In genomic region chr3:113838631-113839209, GRCh38 we compare ENCODE assay signal across 8 cellular contexts. TPM values are rescaled to one million over a fixed set of nuclear protein-coding genes. Genes with fewer than 3 reads are reported as not detected.
DNase-seq lines count a peak whose midpoint lies in the region; ATAC-seq and TF ChIP-seq lines count a peak whose summit lies in the region.

GRAMD1C (plus strand) TSS chr3:113838788; CDS start chr3:113838910, 122 bp downstream.

- peak; percentile 14 for TF ChIP-seq POLR2A in GM19099 (IDR thresholded peaks at IDR 0.05; ENCODE audit: extremely low read depth, insufficient read length, low read depth)

- DNase-seq in AG20443 (ENCODE audit: low spot score) (peak; percentile 92), NCI-H345 treated with DMSO at 0.1 percent for 48 hours (lab: John Stamatoyannopoulos, UW; ENCODE audit: unreplicated experiment) (peak; percentile 74), cerebellar cortex (ENCODE audit: low spot score) (peak; percentile 85), kidney epithelial cell (ENCODE audit: low read depth) (peak; percentile 51)
- DNase-seq in stimulated activated CD4-positive, alpha-beta T cell treated with anti-CD3 and anti-CD28 coated beads, Interleukin-15, amount 100 ng/mL, for 24 hours, result peak; percentile 89

- ATAC-seq in HG03378 (IDR thresholded peaks at IDR 0.05; ENCODE audit: unreplicated experiment), result peak; percentile 83
- ATAC-seq in activated CD4-positive, CD25-positive, alpha-beta regulatory T cell treated with anti-CD3 and anti-CD28 coated beads, Interleukin-2, amount 50 U/mL, for 24 hours, result peak; percentile 96 to 98

- peak; percentile 81 for TF ChIP-seq CTCF in kidney epithelial cell (IDR thresholded peaks at IDR 0.05; ENCODE audit: insufficient read depth, low read length, poor library complexity, severe bottlenecking)

- H3K4me3 ChIP-seq in kidney epithelial cell (ENCODE audit: low read depth, low read length), result peak within 1 kb of the TSS; percentile 62

- no peaks in the 10 kb centered on the region for H3K27me3 ChIP-seq in kidney epithelial cell (ENCODE audit: control insufficient read depth, insufficient read depth, low read length)

- H3K36me3 ChIP-seq in kidney epithelial cell (ENCODE audit: control insufficient read depth, insufficient read depth, low read length), result no peaks in the 10 kb centered on the region

RNA-seq across cellular contexts. Expression of gene GRAMD1C, which starts in this region (rescaled TPM):
- 2.0 and 4.1 TPM in 2 replicates for total RNA-seq in kidney epithelial cell

Comparison
In these comparisons a context has a peak if more than half of its experiments do, and no peak if none do; other contexts are left out.
1. Peak in every context shown above with its lines: DNase-seq, ATAC-seq and H3K4me3 ChIP-seq.